21 cellular contexts compared by ENCODE assay signal in the genomic region with DNA sequence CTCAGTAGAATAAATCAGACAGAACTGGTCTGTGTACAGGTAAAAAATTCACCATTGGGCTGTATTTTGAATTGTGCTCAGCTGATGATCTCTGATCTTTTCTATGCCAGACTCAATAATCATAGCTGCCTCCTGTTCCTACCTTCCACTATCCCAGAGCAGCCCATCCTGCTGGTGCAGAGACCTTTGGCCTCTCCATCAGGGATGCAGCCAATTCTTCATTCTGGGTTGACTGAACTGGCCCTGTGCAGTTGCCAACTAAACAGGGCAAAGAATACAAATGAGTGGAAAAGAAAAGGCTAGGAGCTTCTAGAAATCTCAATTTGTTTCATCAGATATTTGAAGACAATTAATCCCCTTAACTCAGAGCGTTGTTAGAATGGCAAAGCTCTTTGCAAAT.
"Had no signal": no experiment of that assay in that cellular context is flagged by ENCODE, and none has a peak within 500 bp of the region (broad histone marks: within the 10 kb centered on the region; RNA-seq: fewer than 3 reads in every experiment).

No MANE protein-coding gene starts in this region.

- H3K27ac ChIP-seq: KMS-11, SJSA1, SK-N-MC had no signal

- FAIRE-seq: K562, RCC 7860 had no signal

- H3K4me1 ChIP-seq: SJSA1 had no signal

- H3K9ac ChIP-seq: KMS-11 had no signal

- H3K36me3 ChIP-seq: SJSA1 had no signal

- H3K27me3 Mint-ChIP-seq: IgD-negative memory B cell had no signal

- H3K27me3 ChIP-seq: SJSA1 had no signal

- H3K4me2 ChIP-seq: KMS-11 had no signal

- H3K9me3 ChIP-seq: SJSA1 had no signal

- H3K4me3 Mint-ChIP-seq: IgD-negative memory B cell had no signal

- ATAC-seq: K562 had no signal

- H3K4me3 ChIP-seq: K562, SJSA1, SK-N-MC had no signal

- DNase-seq: Kasumi-1, MM.1S, NCI-H1092 treated with DMSO at 0.1 percent for 48 hours, NCI-H1436, NCI-H1694 treated with DMSO at 0.1 percent for 48 hours, NCI-H1930, NCI-H2081, NCI-H2107, NCI-H2227 treated with DMSO at 0.1 percent for 48 hours, NCI-H524, NCI-H526 treated with DMSO at 0.1 percent for 48 hours, NCI-H774, Right ventricle myocardium superior, RPMI8226, SIG-M5 had no signal

- H3K4me1 Mint-ChIP-seq: IgD-negative memory B cell had no signal
